22 cellular contexts compared by ENCODE assay signal in genomic region chr17:21231533-21231932, GRCh38.
"Had no signal": no experiment of that assay in that cellular context is flagged by ENCODE, and none has a peak within 500 bp of the region (broad histone marks: within the 10 kb centered on the region; RNA-seq: fewer than 3 reads in every experiment).

No MANE protein-coding gene starts in this region.

- H3K27me3 ChIP-seq: colonic mucosa, esophagus muscularis mucosa, foreskin keratinocyte, gastroesophageal sphincter, heart left ventricle, hepatocyte, left lung had no signal

- H3K9me3 ChIP-seq: colonic mucosa, left lung had no signal

- H3K4me3 ChIP-seq: colonic mucosa, esophagus muscularis mucosa, gastroesophageal sphincter, heart left ventricle, hepatocyte, left lung, lower lobe of right lung had no signal

- DNase-seq: colonic mucosa; cortex of kidney; effector CD8-positive, alpha-beta T cell; effector memory CD8-positive, alpha-beta T cell; foreskin keratinocyte; left cardiac atrium; left lung; left ventricle myocardium superior; lower lobe of right lung; mesendoderm; midbrain; naive thymus-derived CD4-positive, alpha-beta T cell had no signal

- H3K4me1 ChIP-seq: colonic mucosa, foreskin keratinocyte, gastroesophageal sphincter, left lung, lower lobe of right lung had no signal

- H3K36me3 ChIP-seq: colonic mucosa, esophagus muscularis mucosa, gastroesophageal sphincter, heart left ventricle, left lung, lower lobe of right lung had no signal

- ATAC-seq: effector memory CD8-positive, alpha-beta T cell; foreskin keratinocyte; gastroesophageal sphincter; heart left ventricle; left cardiac atrium; left lung; left ventricle myocardium superior; lower lobe of right lung; naive thymus-derived CD4-positive, alpha-beta T cell had no signal

- H3K79me2 ChIP-seq: hepatocyte had no signal

- H3K27ac Mint-ChIP-seq: dendritic cell treated with granulocyte-macrophage colony-stimulating factor and Interleukin-4, amounts not matched to agents 40 ng/mL and 50 ng/mL, for 4 days; effector memory CD8-positive, alpha-beta T cell; memory B cell; naive thymus-derived CD4-positive, alpha-beta T cell had no signal

- H3K27me3 Mint-ChIP-seq: dendritic cell treated with granulocyte-macrophage colony-stimulating factor and Interleukin-4, amounts not matched to agents 40 ng/mL and 50 ng/mL, for 4 days; effector memory CD8-positive, alpha-beta T cell; memory B cell; naive thymus-derived CD4-positive, alpha-beta T cell had no signal

- H3K4me3 Mint-ChIP-seq: dendritic cell treated with granulocyte-macrophage colony-stimulating factor and Interleukin-4, amounts not matched to agents 40 ng/mL and 50 ng/mL, for 4 days; effector memory CD8-positive, alpha-beta T cell; memory B cell; naive thymus-derived CD4-positive, alpha-beta T cell had no signal

- H2AFZ ChIP-seq: hepatocyte had no signal

- H3K4me2 ChIP-seq: hepatocyte had no signal

- FAIRE-seq: endothelial cell of umbilical vein, frontal cortex, islet of Langerhans, keratinocyte had no signal

- H3K27ac ChIP-seq: colonic mucosa, esophagus muscularis mucosa, foreskin keratinocyte, gastroesophageal sphincter, heart left ventricle, hepatocyte, left lung, lower lobe of right lung had no signal
